Comparison of ENCODE assay signal across 8 cellular contexts in genomic region chr13:96020155-96020575, GRCh38. TPM values are rescaled to one million over a fixed set of nuclear protein-coding genes. Genes with fewer than 3 reads are reported as not detected.
A peak's percentile ranks its signal among the peaks of the same experiment; 100 is the strongest.
DNase-seq lines count a peak whose midpoint lies in the region; ATAC-seq and TF ChIP-seq lines count a peak whose summit lies in the region.

No MANE protein-coding gene starts in this region.

- no peaks in the 10 kb centered on the region for H3K9me3 ChIP-seq in HAP-1
- H3K9me3 ChIP-seq in naive thymus-derived CD4-positive, alpha-beta T cell (ENCODE audit: control insufficient read depth in 2 of 3, low read length in 3 of 3): peaks cover 0 to 7% (median 0%) of the 10 kb centered on the region in 3 experiments

- peaks cover 4% of the 10 kb centered on the region; the same call in 1 of the 2 replicates for H3K4me1 ChIP-seq in HAP-1
- no peaks in the 10 kb centered on the region for H3K4me1 ChIP-seq in naive thymus-derived CD4-positive, alpha-beta T cell (ENCODE audit: control insufficient read depth in 2 of 2, insufficient read depth in 2 of 2, low read length in 2 of 2)

- CTCF ChIA-PET in naive thymus-derived CD4-positive, alpha-beta T cell (lab: Charles Lee): no interaction called here

- no peak overlapping the region for H3K27ac ChIP-seq in naive thymus-derived CD4-positive, alpha-beta T cell (ENCODE audit: low read depth, low read length)

- H3K36me3 ChIP-seq in HAP-1 (replicated peaks): peaks cover 12% of the 10 kb centered on the region
- no peaks in the 10 kb centered on the region for H3K36me3 ChIP-seq in naive thymus-derived CD4-positive, alpha-beta T cell (ENCODE audit: control insufficient read depth in 2 of 3, insufficient read depth in 3 of 3, low read length in 3 of 3)

- TF ChIP-seq CTCF in epithelial cell of esophagus (IDR thresholded peaks at IDR 0.05; ENCODE audit: insufficient read depth, low read depth, low read length, missing control alignments): peak; percentile 71

- no peaks in the 10 kb centered on the region for H3K27me3 Mint-ChIP-seq in activated CD4-positive, alpha-beta T cell treated with anti-CD3 and anti-CD28 coated beads, Interleukin-2, amount 10 ng/mL, durations not matched to agents 24 days and 14 days
- no peaks in the 10 kb centered on the region for H3K27me3 Mint-ChIP-seq in naive thymus-derived CD4-positive, alpha-beta T cell

- DNase-seq in activated CD4-positive, alpha-beta T cell treated with anti-CD3 and anti-CD28 coated beads, Interleukin-2, amount 10 ng/mL, durations not matched to agents 24 days and 14 days: peak; percentile 59
- no peak for DNase-seq in activated CD4-positive, alpha-beta T cell treated with anti-CD3 and anti-CD28 coated beads for 1 hour
- DNase-seq in HAP-1 (ENCODE audit: low spot score in 2 of 2): peak; percentile 59 to 81
- DNase-seq in Kasumi-1 (lab: John Stamatoyannopoulos, UW): peak; percentile 89 to 94
- DNase-seq in SHP77 (lab: John Stamatoyannopoulos, UW): peak; percentile 66 to 67
- peak; percentile 79 for DNase-seq in epithelial cell of esophagus (ENCODE audit: low read depth)
- no peak for DNase-seq in naive thymus-derived CD4-positive, alpha-beta T cell
- DNase-seq in effector CD8-positive, alpha-beta T cell (lab: John Stamatoyannopoulos, UW): no peak

- ATAC-seq in naive thymus-derived CD4-positive, alpha-beta T cell: peak; percentile 32

- H3K4me1 Mint-ChIP-seq in activated CD4-positive, alpha-beta T cell treated with anti-CD3 and anti-CD28 coated beads, Interleukin-2, amount 10 ng/mL, durations not matched to agents 24 days and 14 days: no peaks in the 10 kb centered on the region
- H3K4me1 Mint-ChIP-seq in naive thymus-derived CD4-positive, alpha-beta T cell: no peaks in the 10 kb centered on the region

- no peaks in the 10 kb centered on the region for H3K27me3 ChIP-seq in HAP-1 (ENCODE audit: low read depth)
- H3K27me3 ChIP-seq in naive thymus-derived CD4-positive, alpha-beta T cell (ENCODE audit: control insufficient read depth in 2 of 2, insufficient read depth in 2 of 2, low read length in 2 of 2): no peaks in the 10 kb centered on the region

- in situ Hi-C loops in HAP-1 (cut with MboI; ENCODE audit: low sequenced_read_pairs): loop anchor here (10.0 kb wide), 1 partner anchor 945 kb away; no protein-coding TSS in a partner anchor

- H3K36me3 Mint-ChIP-seq in activated CD4-positive, alpha-beta T cell treated with anti-CD3 and anti-CD28 coated beads, Interleukin-2, amount 10 ng/mL, durations not matched to agents 24 days and 14 days (ENCODE audit: low read depth): no peaks in the 10 kb centered on the region
- H3K36me3 Mint-ChIP-seq in naive thymus-derived CD4-positive, alpha-beta T cell: no peaks in the 10 kb centered on the region

- H3K27ac Mint-ChIP-seq in activated CD4-positive, alpha-beta T cell treated with anti-CD3 and anti-CD28 coated beads, Interleukin-2, amount 10 ng/mL, durations not matched to agents 24 days and 14 days: no peak overlapping the region
- no peak overlapping the region for H3K27ac Mint-ChIP-seq in naive thymus-derived CD4-positive, alpha-beta T cell

- intact Hi-C loops in activated CD4-positive, alpha-beta T cell treated with anti-CD3 and anti-CD28 coated beads, Interleukin-2, amount 10 ng/mL, durations not matched to agents 24 days and 14 days (cut with micrococcal nuclease): no loop called here
- intact Hi-C loops in naive thymus-derived CD4-positive, alpha-beta T cell (cut with micrococcal nuclease): loop anchor here in 1 of 2 donors (2.0 kb wide), 2 partner anchors 797 to 939 kb away; no protein-coding TSS in a partner anchor

- H3K9me3 Mint-ChIP-seq in activated CD4-positive, alpha-beta T cell treated with anti-CD3 and anti-CD28 coated beads, Interleukin-2, amount 10 ng/mL, durations not matched to agents 24 days and 14 days: no peaks in the 10 kb centered on the region
- H3K9me3 Mint-ChIP-seq in naive thymus-derived CD4-positive, alpha-beta T cell: peaks cover 0 to 15% (median 5%) of the 10 kb centered on the region in 11 donors

- H3K4me3 Mint-ChIP-seq in activated CD4-positive, alpha-beta T cell treated with anti-CD3 and anti-CD28 coated beads, Interleukin-2, amount 10 ng/mL, durations not matched to agents 24 days and 14 days: no peak overlapping the region
- no peak overlapping the region for H3K4me3 Mint-ChIP-seq in naive thymus-derived CD4-positive, alpha-beta T cell

- POLR2A ChIA-PET in naive thymus-derived CD4-positive, alpha-beta T cell (lab: Charles Lee): no interaction called here

- H3K4me3 ChIP-seq in HAP-1 (no peak overlapping the region), epithelial cell of esophagus (ENCODE audit: low read length) (no peak overlapping the region)
- H3K4me3 ChIP-seq in naive thymus-derived CD4-positive, alpha-beta T cell (ENCODE audit: low read length): no peak overlapping the region

RNA-seq across cellular contexts. Expression of gene UGGT2, which starts 33.0 kb away (rescaled TPM):
- 0.26 and 0.56 TPM in 2 replicates for total RNA-seq in activated CD4-positive, alpha-beta T cell treated with anti-CD3 and anti-CD28 coated beads, Interleukin-2, amount 10 ng/mL, durations not matched to agents 24 days and 14 days
- total RNA-seq in naive thymus-derived CD4-positive, alpha-beta T cell: 1 to 10 TPM in 1 of 5 experiments, under 1 TPM in 3, not detected in 1; 0.22 to 6.5 (median 0.51) TPM
- polyA plus RNA-seq in naive thymus-derived CD4-positive, alpha-beta T cell: not detected

Comparison
In these comparisons a context has a peak if more than half of its experiments do, and no peak if none do; other contexts are left out.
1. DNase-seq: peak in activated CD4-positive, alpha-beta T cell treated with anti-CD3 and anti-CD28 coated beads, Interleukin-2, amount 10 ng/mL, durations not matched to agents 24 days and 14 days (single experiment), HAP-1 (2 of 2), Kasumi-1 (2 of 2), SHP77 (2 of 2) and epithelial cell of esophagus (single experiment); none in activated CD4-positive, alpha-beta T cell treated with anti-CD3 and anti-CD28 coated beads for 1 hour (single experiment), naive thymus-derived CD4-positive, alpha-beta T cell (0 of 9) and effector CD8-positive, alpha-beta T cell (single experiment).